ENCODE assay signal across 8 cellular contexts in the genomic region with DNA sequence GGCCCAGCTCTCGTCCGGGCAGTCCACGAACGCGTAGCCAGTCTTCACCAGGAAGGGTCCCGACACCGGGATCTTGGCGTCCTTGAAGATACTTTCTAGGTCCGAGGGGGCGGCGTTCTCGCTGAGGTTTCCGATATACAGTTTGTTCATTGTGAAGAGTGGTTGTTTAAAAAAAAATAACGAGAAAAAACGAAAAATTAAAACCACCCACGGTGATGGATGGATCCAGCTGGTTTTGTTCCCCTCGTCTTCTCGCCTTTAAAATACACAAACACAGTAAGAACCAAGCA. TPM values are rescaled to one million over a fixed set of nuclear protein-coding genes. Genes with fewer than 3 reads are reported as not detected.
DNase-seq lines count a peak whose midpoint lies in the region; ATAC-seq and TF ChIP-seq lines count a peak whose summit lies in the region.

No MANE protein-coding gene starts in this region.

- H3K9ac ChIP-seq in ES-I3 (ENCODE audit: low read depth, low read length) (peak overlapping the region; percentile 95), NT2/D1 (ENCODE audit: insufficient read length, low read depth) (peak overlapping the region; percentile 99)

- H3K4me3 ChIP-seq in NT2/D1 (ENCODE audit: insufficient read length, low read depth), result peak overlapping the region; percentile 97
- H3K4me3 ChIP-seq in ectodermal cell (ENCODE audit: insufficient read depth, low read depth, low read length), result peak overlapping the region; percentile 93
- H3K4me3 ChIP-seq in osteoblast (ENCODE audit: insufficient read depth, low read length), result peak overlapping the region; percentile 78
- H3K4me3 ChIP-seq in gastroesophageal sphincter, result peak overlapping the region in 1 of 2 donors; percentile 49

- no peak for TF ChIP-seq CTCF in osteoblast (IDR thresholded peaks at IDR 0.05; ENCODE audit: extremely low read depth, low read depth, low read length)
- TF ChIP-seq CTCF in gastroesophageal sphincter (IDR thresholded peaks at IDR 0.05), result no peak

- no peaks in the 10 kb centered on the region for H3K27me3 ChIP-seq in NT2/D1 (ENCODE audit: insufficient read depth, insufficient read length)
- no peaks in the 10 kb centered on the region for H3K27me3 ChIP-seq in ectodermal cell (ENCODE audit: control insufficient read depth, insufficient read depth, low read length, poor library complexity, severe bottlenecking)
- peaks cover 76% of the 10 kb centered on the region for H3K27me3 ChIP-seq in osteoblast (ENCODE audit: insufficient read depth, low read length)
- peaks cover 100% of the 10 kb centered on the region for H3K27me3 ChIP-seq in gastroesophageal sphincter

- H3K4me2 ChIP-seq in osteoblast (ENCODE audit: insufficient read depth, low read length), result peak overlapping the region; percentile 95

- 0% methylated on average over 18 of the region's 18 CpGs for WGBS in ectodermal cell, 2 experiments
- 2 to 3% methylated on average over 5 to 11 of the region's 18 CpGs for WGBS in gastroesophageal sphincter (ENCODE audit: low coverage in 1 of 2), 2 donors

- H3K27ac ChIP-seq in ectodermal cell (ENCODE audit: insufficient read depth, low read depth, low read length, poor library complexity, severe bottlenecking) (peak overlapping the region; percentile 97), osteoblast (ENCODE audit: low read depth, low read length) (peak overlapping the region; percentile 60), gastroesophageal sphincter (no peak overlapping the region)

- TF ChIP-seq POLR2A in gastroesophageal sphincter (IDR thresholded peaks at IDR 0.05), result no peak

- H4K20me1 ChIP-seq in osteoblast (ENCODE audit: insufficient read depth, low read length), result no peaks in the 10 kb centered on the region

- H3K4me1 ChIP-seq in ES-I3 (ENCODE audit: insufficient read depth, low read length), result peaks cover 5% of the 10 kb centered on the region
- peaks cover 2% of the 10 kb centered on the region for H3K4me1 ChIP-seq in NT2/D1 (ENCODE audit: insufficient read depth, insufficient read length)
- peaks cover 14% of the 10 kb centered on the region for H3K4me1 ChIP-seq in ectodermal cell (ENCODE audit: control insufficient read depth, insufficient read depth, low read length)
- H3K4me1 ChIP-seq in osteoblast (ENCODE audit: insufficient read depth, low read length), result peaks cover 30% of the 10 kb centered on the region
- peaks cover 0 to 59% (median 46%) of the 10 kb centered on the region in 3 donors for H3K4me1 ChIP-seq in gastroesophageal sphincter

- DNase-seq in NT2/D1 (ENCODE audit: low read depth, low spot score) (no peak), osteoblast (ENCODE audit: insufficient read length, low spot score, missing footprints) (no peak)

- H3K36me3 ChIP-seq in ES-I3 (ENCODE audit: insufficient read depth, low read length) (no peaks in the 10 kb centered on the region), NT2/D1 (ENCODE audit: insufficient read depth, insufficient read length, low read length) (no peaks in the 10 kb centered on the region), ectodermal cell (ENCODE audit: control insufficient read depth, insufficient read depth, low read length) (no peaks in the 10 kb centered on the region), osteoblast (ENCODE audit: insufficient read depth, low read length) (no peaks in the 10 kb centered on the region), gastroesophageal sphincter (no peaks in the 10 kb centered on the region)

- peak overlapping the region; percentile 66 for H2AFZ ChIP-seq in osteoblast (ENCODE audit: low read length)

- no peak for TF ChIP-seq EP300 in gastroesophageal sphincter (IDR thresholded peaks at IDR 0.05)

- ATAC-seq in GM21786 (IDR thresholded peaks at IDR 0.05; ENCODE audit: unreplicated experiment) (no peak), gastroesophageal sphincter (no peak), GM19463 (IDR thresholded peaks at IDR 0.05; ENCODE audit: unreplicated experiment) (no peak), GM21576 (IDR thresholded peaks at IDR 0.05; ENCODE audit: unreplicated experiment) (no peak)

- H3K79me2 ChIP-seq in osteoblast (ENCODE audit: insufficient read depth, low read length), result peaks cover 40% of the 10 kb centered on the region

- H3K9me3 ChIP-seq in ES-I3 (ENCODE audit: control insufficient read depth, insufficient read depth, low read length), result no peaks in the 10 kb centered on the region
- no peaks in the 10 kb centered on the region for H3K9me3 ChIP-seq in NT2/D1 (ENCODE audit: insufficient read depth, low read length)
- no peaks in the 10 kb centered on the region for H3K9me3 ChIP-seq in ectodermal cell (ENCODE audit: control insufficient read depth, low read length)
- H3K9me3 ChIP-seq in osteoblast (ENCODE audit: low read depth, low read length), result no peaks in the 10 kb centered on the region
- H3K9me3 ChIP-seq in gastroesophageal sphincter, result peaks cover 0 to 2% (median 0%) of the 10 kb centered on the region in 3 donors

RNA-seq across cellular contexts. Expression of a gene that starts 0.4 kb away (rescaled TPM):
- polyA plus RNA-seq in ectodermal cell (2013, experiment 1 of 4), result 141 TPM
- polyA plus RNA-seq in ectodermal cell (2013, experiment 2 of 4), result 166 TPM
- polyA plus RNA-seq in ectodermal cell (2013, experiment 3 of 4), result 118 TPM
- 129 TPM for polyA plus RNA-seq in ectodermal cell (2013, experiment 4 of 4)
- 2.5 and 2.7 TPM in 2 replicates for total RNA-seq in osteoblast
- under 1 TPM in 2 of 4 donors, not detected in 2; 0.13 to 0.35 TPM for total RNA-seq in gastroesophageal sphincter

Comparison
In these comparisons a context has a peak if more than half of its experiments do, and no peak if none do; other contexts are left out.
1. H3K27ac ChIP-seq: peak in ectodermal cell (single experiment) and osteoblast (single experiment); none in gastroesophageal sphincter (0 of 4).